Comparison of ENCODE assay signal across 1 cellular context in the genomic region with DNA sequence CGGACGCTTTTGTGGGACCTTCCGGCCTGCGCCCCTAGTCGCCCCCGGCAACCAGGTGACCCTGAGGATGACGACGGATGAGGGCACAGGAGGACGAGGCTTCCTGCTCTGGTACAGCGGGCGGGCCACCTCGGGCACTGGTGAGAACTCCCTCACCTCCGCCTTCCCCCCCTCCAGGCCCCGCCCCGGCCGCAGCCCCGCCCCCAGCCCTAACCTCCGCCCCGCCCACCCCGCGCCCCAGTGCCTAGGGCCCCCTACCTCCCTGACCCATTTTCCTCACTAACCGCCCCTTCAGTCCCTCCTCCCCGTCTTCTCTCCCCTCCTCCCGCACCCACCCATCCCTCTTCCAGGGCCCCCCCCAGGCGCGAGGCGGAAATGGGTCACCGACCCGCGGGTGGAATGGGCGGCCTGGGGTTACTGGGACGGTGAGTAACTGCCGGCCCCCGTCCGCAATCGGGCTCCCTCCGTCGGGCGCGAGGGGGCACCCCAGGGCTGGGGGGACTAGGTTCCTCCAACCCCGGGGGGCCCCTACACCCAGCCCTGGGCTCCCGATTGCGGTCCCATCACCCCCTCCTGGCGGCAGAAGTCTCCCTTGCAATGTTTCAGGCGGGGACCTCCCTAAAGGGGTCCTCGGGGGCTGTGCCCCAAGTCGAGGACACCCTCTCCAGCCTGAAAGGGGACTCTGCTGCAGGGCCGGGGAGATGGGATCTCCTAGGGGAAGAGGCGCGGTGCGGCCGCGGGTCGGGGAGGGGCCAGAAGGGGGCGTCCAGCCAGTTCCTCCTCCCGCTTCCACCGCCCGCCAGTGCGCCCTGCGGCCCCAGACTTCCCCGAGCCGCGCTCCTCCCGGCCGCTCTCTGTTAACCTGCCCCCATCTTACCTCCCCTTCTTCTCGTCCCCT.
TF ChIP-seq lines count a peak whose summit lies in the region.

No MANE protein-coding gene starts in this region.

TF ChIP-seq in HEK293, 187 proteins besides CTCF, POLR2A, EP300 and RAD21 (continued from another document and continues in another):
- TF ChIP-seq ZNF211 (tag by site-specific recombination; IDR thresholded peaks at IDR 0.05; ENCODE audit: low read depth), result no peak
- no peak for TF ChIP-seq ZNF837 (tag by site-specific recombination; IDR thresholded peaks at IDR 0.05)
- TF ChIP-seq, protein P1, sequence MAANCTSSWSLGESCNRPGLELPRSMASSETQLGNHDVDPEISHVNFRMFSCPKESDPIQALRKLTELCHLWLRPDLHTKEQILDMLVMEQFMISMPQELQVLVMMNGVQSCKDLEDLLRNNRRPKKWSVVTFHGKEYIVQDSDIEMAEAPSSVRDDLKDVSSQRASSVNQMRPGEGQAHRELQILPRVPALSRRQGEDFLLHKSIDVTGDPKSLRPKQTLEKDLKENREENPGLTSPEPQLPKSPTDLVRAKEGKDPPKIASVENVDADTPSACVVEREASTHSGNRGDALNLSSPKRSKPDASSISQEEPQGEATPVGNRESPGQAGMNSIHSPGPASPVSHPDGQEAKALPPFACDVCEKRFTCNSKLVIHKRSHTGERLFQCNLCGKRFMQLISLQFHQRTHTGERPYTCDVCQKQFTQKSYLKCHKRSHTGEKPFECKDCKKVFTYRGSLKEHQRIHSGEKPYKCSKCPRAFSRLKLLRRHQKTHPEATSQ (tag by site-specific recombination; IDR thresholded peaks at IDR 0.05), result no peak
- TF ChIP-seq, protein P2, sequence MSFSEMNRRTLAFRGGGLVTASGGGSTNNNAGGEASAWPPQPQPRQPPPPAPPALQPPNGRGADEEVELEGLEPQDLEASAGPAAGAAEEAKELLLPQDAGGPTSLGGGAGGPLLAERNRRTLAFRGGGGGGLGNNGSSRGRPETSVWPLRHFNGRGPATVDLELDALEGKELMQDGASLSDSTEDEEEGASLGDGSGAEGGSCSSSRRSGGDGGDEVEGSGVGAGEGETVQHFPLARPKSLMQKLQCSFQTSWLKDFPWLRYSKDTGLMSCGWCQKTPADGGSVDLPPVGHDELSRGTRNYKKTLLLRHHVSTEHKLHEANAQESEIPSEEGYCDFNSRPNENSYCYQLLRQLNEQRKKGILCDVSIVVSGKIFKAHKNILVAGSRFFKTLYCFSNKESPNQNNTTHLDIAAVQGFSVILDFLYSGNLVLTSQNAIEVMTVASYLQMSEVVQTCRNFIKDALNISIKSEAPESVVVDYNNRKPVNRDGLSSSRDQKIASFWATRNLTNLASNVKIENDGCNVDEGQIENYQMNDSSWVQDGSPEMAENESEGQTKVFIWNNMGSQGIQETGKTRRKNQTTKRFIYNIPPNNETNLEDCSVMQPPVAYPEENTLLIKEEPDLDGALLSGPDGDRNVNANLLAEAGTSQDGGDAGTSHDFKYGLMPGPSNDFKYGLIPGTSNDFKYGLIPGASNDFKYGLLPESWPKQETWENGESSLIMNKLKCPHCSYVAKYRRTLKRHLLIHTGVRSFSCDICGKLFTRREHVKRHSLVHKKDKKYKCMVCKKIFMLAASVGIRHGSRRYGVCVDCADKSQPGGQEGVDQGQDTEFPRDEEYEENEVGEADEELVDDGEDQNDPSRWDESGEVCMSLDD (tag by site-specific recombination; IDR thresholded peaks at IDR 0.05), result peak; percentile 92
- TF ChIP-seq ZFP37 (tag by site-specific recombination; IDR thresholded peaks at IDR 0.05), result no peak
- TF ChIP-seq ZNF544 (tag by site-specific recombination; IDR thresholded peaks at IDR 0.05), result no peak
- TF ChIP-seq, protein P3, sequence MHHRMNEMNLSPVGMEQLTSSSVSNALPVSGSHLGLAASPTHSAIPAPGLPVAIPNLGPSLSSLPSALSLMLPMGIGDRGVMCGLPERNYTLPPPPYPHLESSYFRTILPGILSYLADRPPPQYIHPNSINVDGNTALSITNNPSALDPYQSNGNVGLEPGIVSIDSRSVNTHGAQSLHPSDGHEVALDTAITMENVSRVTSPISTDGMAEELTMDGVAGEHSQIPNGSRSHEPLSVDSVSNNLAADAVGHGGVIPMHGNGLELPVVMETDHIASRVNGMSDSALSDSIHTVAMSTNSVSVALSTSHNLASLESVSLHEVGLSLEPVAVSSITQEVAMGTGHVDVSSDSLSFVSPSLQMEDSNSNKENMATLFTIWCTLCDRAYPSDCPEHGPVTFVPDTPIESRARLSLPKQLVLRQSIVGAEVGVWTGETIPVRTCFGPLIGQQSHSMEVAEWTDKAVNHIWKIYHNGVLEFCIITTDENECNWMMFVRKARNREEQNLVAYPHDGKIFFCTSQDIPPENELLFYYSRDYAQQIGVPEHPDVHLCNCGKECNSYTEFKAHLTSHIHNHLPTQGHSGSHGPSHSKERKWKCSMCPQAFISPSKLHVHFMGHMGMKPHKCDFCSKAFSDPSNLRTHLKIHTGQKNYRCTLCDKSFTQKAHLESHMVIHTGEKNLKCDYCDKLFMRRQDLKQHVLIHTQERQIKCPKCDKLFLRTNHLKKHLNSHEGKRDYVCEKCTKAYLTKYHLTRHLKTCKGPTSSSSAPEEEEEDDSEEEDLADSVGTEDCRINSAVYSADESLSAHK (tag by site-specific recombination; IDR thresholded peaks at IDR 0.05), result 0 out of 2 replicates have a peak, but pooled peaks have one; percentile 14
- no peak for TF ChIP-seq ZNF394 (tag by site-specific recombination; IDR thresholded peaks at IDR 0.05; ENCODE audit: borderline replicate concordance)
- no peak for TF ChIP-seq OVOL3 (tag by site-specific recombination; IDR thresholded peaks at IDR 0.05)
- TF ChIP-seq MZF1 (tag by site-specific recombination; IDR thresholded peaks at IDR 0.05; ENCODE audit: borderline replicate concordance), result 0 out of 2 replicates have a peak, but pooled peaks have one; percentile 40
- TF ChIP-seq ZNF24 (tag by site-specific recombination; IDR thresholded peaks at IDR 0.05), result 0 out of 2 replicates have a peak, but pooled peaks have one; percentile 21
- TF ChIP-seq, protein P4, sequence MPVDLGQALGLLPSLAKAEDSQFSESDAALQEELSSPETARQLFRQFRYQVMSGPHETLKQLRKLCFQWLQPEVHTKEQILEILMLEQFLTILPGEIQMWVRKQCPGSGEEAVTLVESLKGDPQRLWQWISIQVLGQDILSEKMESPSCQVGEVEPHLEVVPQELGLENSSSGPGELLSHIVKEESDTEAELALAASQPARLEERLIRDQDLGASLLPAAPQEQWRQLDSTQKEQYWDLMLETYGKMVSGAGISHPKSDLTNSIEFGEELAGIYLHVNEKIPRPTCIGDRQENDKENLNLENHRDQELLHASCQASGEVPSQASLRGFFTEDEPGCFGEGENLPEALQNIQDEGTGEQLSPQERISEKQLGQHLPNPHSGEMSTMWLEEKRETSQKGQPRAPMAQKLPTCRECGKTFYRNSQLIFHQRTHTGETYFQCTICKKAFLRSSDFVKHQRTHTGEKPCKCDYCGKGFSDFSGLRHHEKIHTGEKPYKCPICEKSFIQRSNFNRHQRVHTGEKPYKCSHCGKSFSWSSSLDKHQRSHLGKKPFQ (tag by site-specific recombination; IDR thresholded peaks at IDR 0.05), result peak; percentile 75
- peak; percentile 96 for TF ChIP-seq ZBTB8A (tag by site-specific recombination; IDR thresholded peaks at IDR 0.05)
- no peak for TF ChIP-seq ZNF350 (tag by site-specific recombination; IDR thresholded peaks at IDR 0.05)
- 0 out of 2 replicates have a peak, but pooled peaks have one; percentile 52 for TF ChIP-seq SP7 (tag by site-specific recombination; IDR thresholded peaks at IDR 0.05)
- peak; percentile 59; the same call in 1 of the 2 replicates for TF ChIP-seq ZNF76 (tag by site-specific recombination; IDR thresholded peaks at IDR 0.05; ENCODE audit: borderline replicate concordance, low read depth)
- no peak for TF ChIP-seq GFI1B (tag by site-specific recombination; IDR thresholded peaks at IDR 0.05)
- TF ChIP-seq ZBTB20 (tag by site-specific recombination; IDR thresholded peaks at IDR 0.05), result peak; percentile 83
- 0 out of 2 replicates have a peak, but pooled peaks have one; percentile 12 for TF ChIP-seq ZSCAN30 (tag by site-specific recombination; IDR thresholded peaks at IDR 0.05)
- TF ChIP-seq ZNF596 (tag by site-specific recombination; IDR thresholded peaks at IDR 0.05), result no peak
- TF ChIP-seq ZFP3 (tag by site-specific recombination; IDR thresholded peaks at IDR 0.05; ENCODE audit: low read depth), result no peak
- peak; percentile 58 for TF ChIP-seq SP2 (tag by site-specific recombination; IDR thresholded peaks at IDR 0.05)
- TF ChIP-seq, protein P5, sequence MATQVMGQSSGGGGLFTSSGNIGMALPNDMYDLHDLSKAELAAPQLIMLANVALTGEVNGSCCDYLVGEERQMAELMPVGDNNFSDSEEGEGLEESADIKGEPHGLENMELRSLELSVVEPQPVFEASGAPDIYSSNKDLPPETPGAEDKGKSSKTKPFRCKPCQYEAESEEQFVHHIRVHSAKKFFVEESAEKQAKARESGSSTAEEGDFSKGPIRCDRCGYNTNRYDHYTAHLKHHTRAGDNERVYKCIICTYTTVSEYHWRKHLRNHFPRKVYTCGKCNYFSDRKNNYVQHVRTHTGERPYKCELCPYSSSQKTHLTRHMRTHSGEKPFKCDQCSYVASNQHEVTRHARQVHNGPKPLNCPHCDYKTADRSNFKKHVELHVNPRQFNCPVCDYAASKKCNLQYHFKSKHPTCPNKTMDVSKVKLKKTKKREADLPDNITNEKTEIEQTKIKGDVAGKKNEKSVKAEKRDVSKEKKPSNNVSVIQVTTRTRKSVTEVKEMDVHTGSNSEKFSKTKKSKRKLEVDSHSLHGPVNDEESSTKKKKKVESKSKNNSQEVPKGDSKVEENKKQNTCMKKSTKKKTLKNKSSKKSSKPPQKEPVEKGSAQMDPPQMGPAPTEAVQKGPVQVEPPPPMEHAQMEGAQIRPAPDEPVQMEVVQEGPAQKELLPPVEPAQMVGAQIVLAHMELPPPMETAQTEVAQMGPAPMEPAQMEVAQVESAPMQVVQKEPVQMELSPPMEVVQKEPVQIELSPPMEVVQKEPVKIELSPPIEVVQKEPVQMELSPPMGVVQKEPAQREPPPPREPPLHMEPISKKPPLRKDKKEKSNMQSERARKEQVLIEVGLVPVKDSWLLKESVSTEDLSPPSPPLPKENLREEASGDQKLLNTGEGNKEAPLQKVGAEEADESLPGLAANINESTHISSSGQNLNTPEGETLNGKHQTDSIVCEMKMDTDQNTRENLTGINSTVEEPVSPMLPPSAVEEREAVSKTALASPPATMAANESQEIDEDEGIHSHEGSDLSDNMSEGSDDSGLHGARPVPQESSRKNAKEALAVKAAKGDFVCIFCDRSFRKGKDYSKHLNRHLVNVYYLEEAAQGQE (tag by site-specific recombination; IDR thresholded peaks at IDR 0.05), result 0 out of 2 replicates have a peak, but pooled peaks have one; percentile 17
- TF ChIP-seq, protein P6, sequence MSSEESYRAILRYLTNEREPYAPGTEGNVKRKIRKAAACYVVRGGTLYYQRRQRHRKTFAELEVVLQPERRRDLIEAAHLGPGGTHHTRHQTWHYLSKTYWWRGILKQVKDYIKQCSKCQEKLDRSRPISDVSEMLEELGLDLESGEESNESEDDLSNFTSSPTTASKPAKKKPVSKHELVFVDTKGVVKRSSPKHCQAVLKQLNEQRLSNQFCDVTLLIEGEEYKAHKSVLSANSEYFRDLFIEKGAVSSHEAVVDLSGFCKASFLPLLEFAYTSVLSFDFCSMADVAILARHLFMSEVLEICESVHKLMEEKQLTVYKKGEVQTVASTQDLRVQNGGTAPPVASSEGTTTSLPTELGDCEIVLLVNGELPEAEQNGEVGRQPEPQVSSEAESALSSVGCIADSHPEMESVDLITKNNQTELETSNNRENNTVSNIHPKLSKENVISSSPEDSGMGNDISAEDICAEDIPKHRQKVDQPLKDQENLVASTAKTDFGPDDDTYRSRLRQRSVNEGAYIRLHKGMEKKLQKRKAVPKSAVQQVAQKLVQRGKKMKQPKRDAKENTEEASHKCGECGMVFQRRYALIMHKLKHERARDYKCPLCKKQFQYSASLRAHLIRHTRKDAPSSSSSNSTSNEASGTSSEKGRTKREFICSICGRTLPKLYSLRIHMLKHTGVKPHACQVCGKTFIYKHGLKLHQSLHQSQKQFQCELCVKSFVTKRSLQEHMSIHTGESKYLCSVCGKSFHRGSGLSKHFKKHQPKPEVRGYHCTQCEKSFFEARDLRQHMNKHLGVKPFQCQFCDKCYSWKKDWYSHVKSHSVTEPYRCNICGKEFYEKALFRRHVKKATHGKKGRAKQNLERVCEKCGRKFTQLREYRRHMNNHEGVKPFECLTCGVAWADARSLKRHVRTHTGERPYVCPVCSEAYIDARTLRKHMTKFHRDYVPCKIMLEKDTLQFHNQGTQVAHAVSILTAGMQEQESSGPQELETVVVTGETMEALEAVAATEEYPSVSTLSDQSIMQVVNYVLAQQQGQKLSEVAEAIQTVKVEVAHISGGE (tag by site-specific recombination; conservative IDR thresholded peaks at IDR 0.05; ENCODE audit: low read depth), result peak; percentile 22; the same call in 1 of the 2 replicates
- peak; percentile 67; the same call in 1 of the 2 replicates for TF ChIP-seq BCL11B (tag by site-specific recombination; IDR thresholded peaks at IDR 0.05; ENCODE audit: low read depth)
- TF ChIP-seq ZSCAN23 (tag by site-specific recombination; IDR thresholded peaks at IDR 0.05), result 0 out of 2 replicates have a peak, but pooled peaks have one; percentile 32
- TF ChIP-seq, protein P7, sequence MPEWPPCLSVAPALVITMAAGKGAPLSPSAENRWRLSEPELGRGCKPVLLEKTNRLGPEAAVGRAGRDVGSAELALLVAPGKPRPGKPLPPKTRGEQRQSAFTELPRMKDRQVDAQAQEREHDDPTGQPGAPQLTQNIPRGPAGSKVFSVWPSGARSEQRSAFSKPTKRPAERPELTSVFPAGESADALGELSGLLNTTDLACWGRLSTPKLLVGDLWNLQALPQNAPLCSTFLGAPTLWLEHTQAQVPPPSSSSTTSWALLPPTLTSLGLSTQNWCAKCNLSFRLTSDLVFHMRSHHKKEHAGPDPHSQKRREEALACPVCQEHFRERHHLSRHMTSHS (tag by site-specific recombination; IDR thresholded peaks at IDR 0.05), result no peak
- TF ChIP-seq ZNF302 (tag by site-specific recombination; IDR thresholded peaks at IDR 0.05; ENCODE audit: low read depth), result no peak
- TF ChIP-seq ZNF558 (tag by site-specific recombination; IDR thresholded peaks at IDR 0.05), result no peak
- TF ChIP-seq RBAK (tag by site-specific recombination; IDR thresholded peaks at IDR 0.05), result no peak
- TF ChIP-seq ZNF621 (tag by site-specific recombination; IDR thresholded peaks at IDR 0.05), result no peak
- TF ChIP-seq ZNF335 (tag by site-specific recombination; conservative IDR thresholded peaks at IDR 0.05), result peak; percentile 98
- TF ChIP-seq KLF8 (tag by site-specific recombination; IDR thresholded peaks at IDR 0.05), result peak; percentile 27; the same call in 1 of the 2 replicates
- TF ChIP-seq, protein P8, sequence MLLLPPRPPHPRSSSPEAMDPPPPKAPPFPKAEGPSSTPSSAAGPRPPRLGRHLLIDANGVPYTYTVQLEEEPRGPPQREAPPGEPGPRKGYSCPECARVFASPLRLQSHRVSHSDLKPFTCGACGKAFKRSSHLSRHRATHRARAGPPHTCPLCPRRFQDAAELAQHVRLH (tag by site-specific recombination; IDR thresholded peaks at IDR 0.05), result no peak
- peak; percentile 94 for TF ChIP-seq GLIS2 (tag by site-specific recombination; IDR thresholded peaks at IDR 0.05)
- no peak for TF ChIP-seq ZNF169 (tag by site-specific recombination; IDR thresholded peaks at IDR 0.05)
- TF ChIP-seq ZNF571 (tag by site-specific recombination; IDR thresholded peaks at IDR 0.05), result no peak
- no peak for TF ChIP-seq ZNF473 (tag by site-specific recombination; IDR thresholded peaks at IDR 0.05)
- TF ChIP-seq SP3 (tag by site-specific recombination; IDR thresholded peaks at IDR 0.05), result peak; percentile 74
- TF ChIP-seq EGR2 (tag by site-specific recombination; IDR thresholded peaks at IDR 0.05; ENCODE audit: low read depth), result peak; percentile 73
- no peak for TF ChIP-seq ZNF174 (tag by site-specific recombination; IDR thresholded peaks at IDR 0.05)
- TF ChIP-seq ZNF202 (tag by site-specific recombination; IDR thresholded peaks at IDR 0.05; ENCODE audit: borderline replicate concordance), result no peak
- no peak for TF ChIP-seq YY1 (tag by site-specific recombination; IDR thresholded peaks at IDR 0.05)
- TF ChIP-seq ZNF391 (tag by site-specific recombination; IDR thresholded peaks at IDR 0.05; ENCODE audit: borderline replicate concordance, low read depth), result 0 out of 2 replicates have a peak, but pooled peaks have one; percentile 36
